Comparison of ENCODE assay signal across 8 cellular contexts in genomic region chr14:73245401-73246325, GRCh38. TPM values are rescaled to one million over a fixed set of nuclear protein-coding genes. Genes with fewer than 3 reads are reported as not detected.
DNase-seq lines count a peak whose midpoint lies in the region; ATAC-seq and TF ChIP-seq lines count a peak whose summit lies in the region.

No MANE protein-coding gene starts in this region.

- no peaks in the 10 kb centered on the region for H3K9me3 ChIP-seq in muscle layer of colon (ENCODE audit: low read length)
- no peaks in the 10 kb centered on the region for H3K9me3 ChIP-seq in testis

- H3K27me3 Mint-ChIP-seq in activated B cell treated with CpG ODN at 0.5 μM for 24 hours, result peaks cover 15% of the 10 kb centered on the region

- no peak overlapping the region for H3K9ac ChIP-seq in muscle layer of colon (ENCODE audit: low read length)

- POLR2A ChIA-PET in activated B cell treated with CpG ODN at 0.5 μM for 24 hours (lab: Charles Lee), result interaction anchor here (1.0 to 1.7 kb wide), 4 partner anchors 10 to 1637 kb away, joined by 3 to 11 read pairs (median 6); partner anchors contain the start of gene RBM25

- H3K27ac Mint-ChIP-seq in activated B cell treated with CpG ODN at 0.5 μM for 24 hours, result peak overlapping the region; percentile 30

- 41% methylated on average over 34 to 36 of the region's 67 CpGs for WGBS in testis, 2 donors

- H3K9me3 Mint-ChIP-seq in activated B cell treated with CpG ODN at 0.5 μM for 24 hours, result no peaks in the 10 kb centered on the region

- ATAC-seq in activated B cell treated with CpG ODN at 0.5 μM for 24 hours (ENCODE audit: low read depth), result peak; percentile 87

- DNase-seq in NCI-H2081 (lab: John Stamatoyannopoulos, UW) (peak; percentile 31 to 52), NCI-H2081 treated with DMSO at 0.1 percent for 48 hours (lab: John Stamatoyannopoulos, UW) (no peak), HL-60 (ENCODE audit: low read depth in 1 of 2, low spot score in 1 of 2) (peak; percentile 25), activated B cell treated with CpG ODN at 0.5 μM for 24 hours (peak; percentile 65), testis (no peak), pons (ENCODE audit: low spot score) (no peak)
- peak; percentile 17 for DNase-seq in effector CD4-positive, alpha-beta T cell

- H3K4me1 Mint-ChIP-seq in activated B cell treated with CpG ODN at 0.5 μM for 24 hours, result peaks cover 67% of the 10 kb centered on the region

- peak overlapping the region; percentile 81 for H3K4me3 Mint-ChIP-seq in activated B cell treated with CpG ODN at 0.5 μM for 24 hours

- H3K4me1 ChIP-seq in muscle layer of colon (ENCODE audit: insufficient read depth, low read length) (no peaks in the 10 kb centered on the region), testis (peaks cover 3% of the 10 kb centered on the region)

- no peaks in the 10 kb centered on the region for H3K27me3 ChIP-seq in HL-60 (ENCODE audit: insufficient read depth, poor library complexity, severe bottlenecking)
- peaks cover 5 to 28% of the 10 kb centered on the region in 2 donors for H3K27me3 ChIP-seq in muscle layer of colon (ENCODE audit: control insufficient read depth in 1 of 2, insufficient read depth in 2 of 2, low read length in 2 of 2)
- H3K27me3 ChIP-seq in testis, result no peaks in the 10 kb centered on the region

- intact Hi-C loops in activated B cell treated with CpG ODN at 0.5 μM for 24 hours (cut with micrococcal nuclease), result no loop called here
- intact Hi-C loops in testis (cut with DNase I; ENCODE audit: low total_unique reads), result loop anchor here (10.0 kb wide), 1 partner anchor 649 kb away; no protein-coding TSS in a partner anchor

- no peaks in the 10 kb centered on the region for H3K36me3 Mint-ChIP-seq in activated B cell treated with CpG ODN at 0.5 μM for 24 hours (ENCODE audit: low read depth)

- H3K4me3 ChIP-seq in HL-60 (replicated peaks; ENCODE audit: insufficient read depth, low read length) (peak overlapping the region; percentile 49), muscle layer of colon (ENCODE audit: low read depth in 1 of 2, low read length in 2 of 2) (peak overlapping the region; percentile 32 to 36), testis (peak overlapping the region; percentile 34 to 53)

- no peak for TF ChIP-seq POLR2A in testis (IDR thresholded peaks at IDR 0.05)

- H3K36me3 ChIP-seq in muscle layer of colon (ENCODE audit: insufficient read depth, low read length) (no peaks in the 10 kb centered on the region), testis (ENCODE audit: low read depth, missing control alignments) (no peaks in the 10 kb centered on the region)

- H3K27ac ChIP-seq in HL-60 (replicated peaks) (no peak overlapping the region), muscle layer of colon (ENCODE audit: low read depth, low read length) (no peak overlapping the region), testis (no peak overlapping the region)

- CTCF ChIA-PET in activated B cell treated with CpG ODN at 0.5 μM for 24 hours (lab: Charles Lee), result no interaction called here

- TF ChIP-seq CTCF in HL-60 (IDR thresholded peaks at IDR 0.05; ENCODE audit: insufficient read depth, low read length) (no peak), activated B cell treated with CpG ODN at 0.5 μM for 24 hours (IDR thresholded peaks at IDR 0.05) (no peak), testis (IDR thresholded peaks at IDR 0.05) (no peak)

RNA-seq across cellular contexts. Expression of gene PAPLN, which starts 8.4 kb away (rescaled TPM):
- 0.42 and 0.46 TPM in 2 replicates for total RNA-seq in activated B cell treated with CpG ODN at 0.5 μM for 24 hours
- total RNA-seq in testis, result 10 to 100 TPM; 24.5 to 33.4 TPM
- 12.4 TPM for polyA plus RNA-seq in testis (ENCODE audit: insufficient read depth, low read depth, low replicate concordance)

Comparison
In these comparisons a context has a peak if more than half of its experiments do, and no peak if none do; other contexts are left out.
1. DNase-seq: peak in NCI-H2081 (2 of 2), HL-60 (2 of 2), activated B cell treated with CpG ODN at 0.5 μM for 24 hours (single experiment) and effector CD4-positive, alpha-beta T cell (single experiment); none in NCI-H2081 treated with DMSO at 0.1 percent for 48 hours (single experiment), testis (single experiment) and pons (single experiment).
2. RNA of gene PAPLN, which starts 8.4 kb away (total RNA-seq): 24.5 to 33.4 TPM in testis; 0.42 to 0.46 TPM in activated B cell treated with CpG ODN at 0.5 μM for 24 hours; every median in the first group is over 10 times any median in the second.
3. Peak in every context shown above with its lines, with median percentiles within 50 percentile points of each other: H3K4me3 ChIP-seq.